Comparison of ENCODE assay signal across 22 cellular contexts in the genomic region with DNA sequence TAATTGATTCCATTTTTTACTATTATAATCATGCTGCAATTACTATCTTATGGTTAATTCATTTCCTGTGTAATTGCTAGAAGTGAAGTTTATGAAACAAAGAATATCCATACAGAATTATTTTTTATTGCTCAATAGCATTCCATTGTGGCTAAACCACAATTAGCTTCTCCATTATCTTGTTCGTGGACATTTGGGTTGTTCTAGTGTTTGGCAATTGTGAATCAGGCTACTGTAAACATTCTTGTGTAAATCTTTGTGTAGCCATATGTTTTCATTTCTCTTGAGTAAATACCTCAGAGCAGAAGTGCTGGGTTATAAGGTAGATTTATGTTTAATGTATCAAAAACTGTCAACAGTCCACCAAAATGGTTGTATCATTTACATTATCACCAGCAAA.
DNase-seq lines count a peak whose midpoint lies in the region; ATAC-seq and TF ChIP-seq lines count a peak whose summit lies in the region.
"Had no signal": no experiment of that assay in that cellular context is flagged by ENCODE, and none has a peak within 500 bp of the region (broad histone marks: within the 10 kb centered on the region; RNA-seq: fewer than 3 reads in every experiment).

No MANE protein-coding gene starts in this region.

- H3K36me3 ChIP-seq in upper lobe of left lung, result no peaks in the 10 kb centered on the region
- H3K36me3 ChIP-seq: BLaER1 treated with 17β-estradiol and CSF1 and Interleukin-3, amounts not matched to agents 10 nM and 100 nM had no signal

- H3K27me3 ChIP-seq in upper lobe of left lung, result no peaks in the 10 kb centered on the region
- H3K27me3 ChIP-seq: BLaER1 treated with 17β-estradiol and CSF1 and Interleukin-3, amounts not matched to agents 10 nM and 100 nM had no signal

- POLR2A ChIA-PET in RWPE1 (lab: Yijun Ruan, JAX; ENCODE audit: low non-redundant PET), result no interaction called here

- TF ChIP-seq EP300 in upper lobe of left lung (IDR thresholded peaks at IDR 0.05), result no peak

- DNase-seq in HCEC 1CT (peak; percentile 80), RWPE1 (ENCODE audit: low spot score) (peak; percentile 3), epithelial cell of esophagus (ENCODE audit: low read depth) (peak; percentile 73), non-pigmented ciliary epithelial cell (ENCODE audit: low read depth) (peak; percentile 28), upper lobe of left lung (no peak), ACHN (no peak)
- DNase-seq in stimulated activated CD4-positive, alpha-beta T cell treated with anti-CD3 and anti-CD28 coated beads, Interleukin-1b, Interleukin-23, amount 100 ng/mL, for 48 hours, result no peak
- no peak for DNase-seq in activated naive CD4-positive, alpha-beta T cell treated with Interleukin-2 at 50 U/mL for 16 hours
- DNase-seq: activated CD4-positive, alpha-beta T cell treated with anti-CD3 and anti-CD28 coated beads, Interleukin-2, amount 50 U/mL, for 1 hour; activated CD8-positive, alpha-beta memory T cell treated with anti-CD3 and anti-CD28 coated beads, Interleukin-2, amount 50 U/mL, for 48 hours; activated effector memory CD4-positive, alpha-beta T cell treated with anti-CD3 and anti-CD28 coated beads, Interleukin-2, amount 50 U/mL, for 16 hours; amygdala; effector memory CD8-positive, alpha-beta T cell; GF-D8; H7; MM.1S; NCI-H1694; NCI-H446; RPMI8226; stimulated activated CD4-positive, alpha-beta T cell treated with anti-CD3 and anti-CD28 coated beads, Interleukin-4, amount 100 ng/mL, for 4 hours had no signal

- ATAC-seq in upper lobe of left lung (ENCODE audit: low FRiP score in 2 of 2), result no peak
- ATAC-seq: effector memory CD8-positive, alpha-beta T cell had no signal

- H3K4me1 ChIP-seq in upper lobe of left lung, result no peaks in the 10 kb centered on the region
- H3K4me1 ChIP-seq: BLaER1 treated with 17β-estradiol and CSF1 and Interleukin-3, amounts not matched to agents 10 nM and 100 nM had no signal

- in situ Hi-C loops in ACHN (cut with HindIII; ENCODE audit: low pct_ligation_motif_present, low pct_unique_long_range_greater_than_20kb, low sequenced_read_pairs), result no loop called here

- no peak for TF ChIP-seq CTCF in RWPE1 (conservative IDR thresholded peaks at IDR 0.05; ENCODE audit: low read depth)
- TF ChIP-seq CTCF in epithelial cell of esophagus (IDR thresholded peaks at IDR 0.05; ENCODE audit: insufficient read depth, low read depth, low read length, missing control alignments), result no peak
- no peak for TF ChIP-seq CTCF in upper lobe of left lung (IDR thresholded peaks at IDR 0.05)

- TF ChIP-seq POLR2A in upper lobe of left lung (IDR thresholded peaks at IDR 0.05), result no peak

- H3K9me3 ChIP-seq in upper lobe of left lung, result peaks cover 0 to 11% (median 4%) of the 10 kb centered on the region in 4 donors
- H3K9me3 ChIP-seq: BLaER1 treated with 17β-estradiol and CSF1 and Interleukin-3, amounts not matched to agents 10 nM and 100 nM had no signal

- H3K4me3 ChIP-seq in epithelial cell of esophagus (ENCODE audit: low read length) (no peak overlapping the region), upper lobe of left lung (no peak overlapping the region)
- H3K4me3 ChIP-seq: BLaER1 treated with 17β-estradiol and CSF1 and Interleukin-3, amounts not matched to agents 10 nM and 100 nM; skin epidermis had no signal

- H3K27ac ChIP-seq in RWPE1, result no peak overlapping the region
- H3K27ac ChIP-seq in upper lobe of left lung, result no peak overlapping the region
- H3K27ac ChIP-seq: BLaER1 treated with 17β-estradiol and CSF1 and Interleukin-3, amounts not matched to agents 10 nM and 100 nM; skin epidermis had no signal

- CTCF ChIA-PET in RWPE1 (lab: Yijun Ruan, JAX), result no interaction called here

- 29 to 33% methylated on average over 1 of the region's 1 CpG for WGBS in upper lobe of left lung, 2 donors

Comparison
In these comparisons a context has a peak if more than half of its experiments do, and no peak if none do; other contexts are left out.
1. DNase-seq: peak in HCEC 1CT (single experiment), RWPE1 (single experiment), epithelial cell of esophagus (single experiment) and non-pigmented ciliary epithelial cell (single experiment); none in upper lobe of left lung (0 of 2), ACHN (single experiment), stimulated activated CD4-positive, alpha-beta T cell treated with anti-CD3 and anti-CD28 coated beads, Interleukin-1b, Interleukin-23, amount 100 ng/mL, for 48 hours (single experiment) and activated naive CD4-positive, alpha-beta T cell treated with Interleukin-2 at 50 U/mL for 16 hours (single experiment).